ENCODE assay signal across 10 cellular contexts in the genomic region with DNA sequence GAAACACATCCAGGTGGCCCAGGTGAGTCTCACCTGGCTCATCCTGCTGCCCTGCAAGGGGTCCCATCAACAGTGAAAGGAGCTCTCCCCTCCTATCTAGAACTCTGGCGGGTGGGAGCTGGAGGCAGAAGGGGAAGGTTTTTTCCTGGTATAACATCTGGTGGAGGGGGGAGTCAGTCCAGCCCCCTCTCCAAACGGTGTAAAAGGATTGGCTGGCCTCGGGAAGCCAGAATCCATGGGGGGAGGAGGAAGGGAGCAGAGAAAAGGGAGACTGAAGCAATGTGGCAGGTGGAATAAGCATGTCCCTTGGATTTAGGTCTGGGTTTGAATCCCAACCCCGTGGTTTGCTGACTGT. TPM values are rescaled to one million over a fixed set of nuclear protein-coding genes. Genes with fewer than 3 reads are reported as not detected.
DNase-seq lines count a peak whose midpoint lies in the region; ATAC-seq and TF ChIP-seq lines count a peak whose summit lies in the region.
"Had no signal": no experiment of that assay in that cellular context is flagged by ENCODE, and none has a peak within 500 bp of the region (broad histone marks: within the 10 kb centered on the region; RNA-seq: fewer than 3 reads in every experiment).

No MANE protein-coding gene starts in this region.

- H3K4me3 ChIP-seq in HCT116 (replicated peaks in 1 of 2; ENCODE audit: low read depth in 1 of 2, low read length in 2 of 2) (peak overlapping the region; percentile 77 to 94), Peyer's patch (peak overlapping the region in 3 of 4 donors; percentile 55 to 92 (median 74)), esophagus squamous epithelium (peak overlapping the region in 3 of 4 donors; percentile 57 to 76 (median 67)), parathyroid adenoma (ENCODE audit: low read depth, low read length) (peak overlapping the region; percentile 81)

- H3K36me3 ChIP-seq in HCT116 (ENCODE audit: control insufficient read depth in 1 of 2, insufficient read depth in 2 of 2, low read length in 2 of 2) (no peaks in the 10 kb centered on the region), Peyer's patch (no peaks in the 10 kb centered on the region), esophagus squamous epithelium (no peaks in the 10 kb centered on the region), parathyroid adenoma (ENCODE audit: control insufficient read depth, insufficient read depth, low read length) (no peaks in the 10 kb centered on the region)

- H3K9me2 ChIP-seq in HCT116 (ENCODE audit: insufficient read depth): no peaks in the 10 kb centered on the region

- H3K4me2 ChIP-seq in HCT116 (ENCODE audit: low read length) (peak overlapping the region; percentile 95), parathyroid adenoma (ENCODE audit: low read length) (peak overlapping the region; percentile 96)

- H2AFZ ChIP-seq in HCT116 (ENCODE audit: low read depth, low read length, poor library complexity, severe bottlenecking) (no peak overlapping the region), parathyroid adenoma (peak overlapping the region; percentile 84)

- TF ChIP-seq POLR2A in HCT116 (IDR thresholded peaks at IDR 0.05; ENCODE audit: borderline replicate concordance, extremely low read depth, insufficient read depth, insufficient read length) (no peak), Peyer's patch (IDR thresholded peaks at IDR 0.05) (no peak), esophagus squamous epithelium (IDR thresholded peaks at IDR 0.05) (no peak)

- TF ChIP-seq CTCF in HCT116 (IDR thresholded peaks at IDR 0.05 in 2 of 3, conservative IDR thresholded peaks at IDR 0.05 in 1 of 3; ENCODE audit: borderline replicate concordance in 1 of 3, insufficient read depth in 1 of 3, low read depth in 2 of 3, low read length in 2 of 3) (no peak), Peyer's patch (IDR thresholded peaks at IDR 0.05) (no peak), esophagus squamous epithelium (IDR thresholded peaks at IDR 0.05) (no peak), parathyroid adenoma (IDR thresholded peaks at IDR 0.05) (no peak)

- H3K27me3 ChIP-seq in HCT116 (ENCODE audit: insufficient read depth, low read length) (no peaks in the 10 kb centered on the region), Peyer's patch (no peaks in the 10 kb centered on the region), esophagus squamous epithelium (peaks cover 6 to 96% (median 9%) of the 10 kb centered on the region in 4 donors), parathyroid adenoma (ENCODE audit: control insufficient read depth, insufficient read depth, low read length) (no peaks in the 10 kb centered on the region)

- H3K27ac ChIP-seq in HCT116 (ENCODE audit: low read depth, low read length): no peak overlapping the region; the same call in 1 of the 2 replicates
- peak overlapping the region in 3 of 4 donors; percentile 90 to 100 (median 95) for H3K27ac ChIP-seq in Peyer's patch
- H3K27ac ChIP-seq in esophagus squamous epithelium: no peak overlapping the region
- H3K27ac ChIP-seq in parathyroid adenoma: peak overlapping the region; percentile 98

- 6 to 13% methylated on average over 3 to 4 of the region's 4 CpGs for WGBS in esophagus squamous epithelium, 2 donors

- H3K79me2 ChIP-seq in HCT116 (ENCODE audit: insufficient read depth, low read length): peaks cover 18% of the 10 kb centered on the region
- H3K79me2 ChIP-seq in parathyroid adenoma: no peaks in the 10 kb centered on the region

- DNase-seq in HCT116 (ENCODE audit: low read depth, low spot score): no peak
- no peak for DNase-seq in Peyer's patch
- no peak for DNase-seq in esophagus squamous epithelium (lab: John Stamatoyannopoulos, UW)
- DNase-seq in effector CD8-positive, alpha-beta T cell (lab: John Stamatoyannopoulos, UW): no peak
- DNase-seq in foreskin melanocyte: no peak
- DNase-seq in activated CD4-positive, CD25-positive, alpha-beta regulatory T cell (lab: John Stamatoyannopoulos, UW): no peak
- DNase-seq: NK-92 treated with Interleukin-12 subunit alpha and Interleukin-12 subunit beta, amount 100 ng/mL, for 24 hours; stimulated activated naive CD4-positive, alpha-beta T cell had no signal

- CTCF ChIA-PET in HCT116 (lab: Charles Lee): no interaction called here

- H3K9ac ChIP-seq in HCT116 (ENCODE audit: low read length): peak overlapping the region; percentile 83
- H3K9ac ChIP-seq in parathyroid adenoma: no peak overlapping the region

- ATAC-seq in HCT116 (0 out of 2 replicates have a peak, but pooled peaks have one; percentile 0), HG03565 (IDR thresholded peaks at IDR 0.05; ENCODE audit: unreplicated experiment) (no peak)

- POLR2A ChIA-PET in HCT116 (lab: Charles Lee): no interaction called here

- intact Hi-C loops in HCT116 (cut with micrococcal nuclease): no loop called here
- intact Hi-C loops in esophagus squamous epithelium (cut with DNase I): no loop called here

- no peaks in the 10 kb centered on the region for H4K20me1 ChIP-seq in HCT116 (ENCODE audit: insufficient read depth)

- H3K4me1 ChIP-seq in HCT116 (ENCODE audit: control insufficient read depth in 1 of 2, insufficient read depth in 2 of 2, low read length in 2 of 2) (peaks cover 8 to 35% of the 10 kb centered on the region in 2 experiments; a peak in 3 of 4 replicates), Peyer's patch (peaks cover 0 to 37% (median 12%) of the 10 kb centered on the region in 4 donors), esophagus squamous epithelium (peaks cover 16 to 48% (median 25%) of the 10 kb centered on the region in 3 donors), parathyroid adenoma (peaks cover 3% of the 10 kb centered on the region)

- no peak for TF ChIP-seq RAD21 in HCT116 (IDR thresholded peaks at IDR 0.05; ENCODE audit: low read depth)

- BruUV-seq in HCT116 (replicated peaks; lab: Mats Ljungman, UMichigan): no TSS peak

- H3K9me3 ChIP-seq in HCT116 (ENCODE audit: control insufficient read depth in 1 of 2, insufficient read depth in 1 of 2, low read depth in 1 of 2, low read length in 2 of 2) (no peaks in the 10 kb centered on the region), Peyer's patch (no peaks in the 10 kb centered on the region), esophagus squamous epithelium (no peaks in the 10 kb centered on the region), parathyroid adenoma (ENCODE audit: control insufficient read depth, low read length) (no peaks in the 10 kb centered on the region)

- RAD21 ChIA-PET in HCT116 (lab: Charles Lee; ENCODE audit: low non-redundant PET in 1 of 2, low total read pairs in 2 of 2, uncharacterized antibody in 2 of 2, unreplicated experiment in 2 of 2): no interaction called here

TF ChIP-seq in HCT116, 20 proteins besides CTCF, POLR2A, EP300 and RAD21:
- TF ChIP-seq TCF7L2 (IDR thresholded peaks at IDR 0.05; ENCODE audit: borderline replicate concordance, extremely low read depth, insufficient read depth, insufficient read length) (no peak), EZH2 (IDR thresholded peaks at IDR 0.05) (no peak), SP1 (IDR thresholded peaks at IDR 0.05; ENCODE audit: low read depth) (no peak), FOSL1 (IDR thresholded peaks at IDR 0.05; ENCODE audit: low read depth) (no peak), EZH2phosphoT487 (IDR thresholded peaks at IDR 0.05; ENCODE audit: borderline replicate concordance) (no peak), CEBPB (IDR thresholded peaks at IDR 0.05; ENCODE audit: low read depth) (no peak), ZFX (IDR thresholded peaks at IDR 0.05) (no peak), ZNF274 (IDR thresholded peaks at IDR 0.05; ENCODE audit: low read depth, low read length) (no peak)
- TF ChIP-seq, protein P1, sequence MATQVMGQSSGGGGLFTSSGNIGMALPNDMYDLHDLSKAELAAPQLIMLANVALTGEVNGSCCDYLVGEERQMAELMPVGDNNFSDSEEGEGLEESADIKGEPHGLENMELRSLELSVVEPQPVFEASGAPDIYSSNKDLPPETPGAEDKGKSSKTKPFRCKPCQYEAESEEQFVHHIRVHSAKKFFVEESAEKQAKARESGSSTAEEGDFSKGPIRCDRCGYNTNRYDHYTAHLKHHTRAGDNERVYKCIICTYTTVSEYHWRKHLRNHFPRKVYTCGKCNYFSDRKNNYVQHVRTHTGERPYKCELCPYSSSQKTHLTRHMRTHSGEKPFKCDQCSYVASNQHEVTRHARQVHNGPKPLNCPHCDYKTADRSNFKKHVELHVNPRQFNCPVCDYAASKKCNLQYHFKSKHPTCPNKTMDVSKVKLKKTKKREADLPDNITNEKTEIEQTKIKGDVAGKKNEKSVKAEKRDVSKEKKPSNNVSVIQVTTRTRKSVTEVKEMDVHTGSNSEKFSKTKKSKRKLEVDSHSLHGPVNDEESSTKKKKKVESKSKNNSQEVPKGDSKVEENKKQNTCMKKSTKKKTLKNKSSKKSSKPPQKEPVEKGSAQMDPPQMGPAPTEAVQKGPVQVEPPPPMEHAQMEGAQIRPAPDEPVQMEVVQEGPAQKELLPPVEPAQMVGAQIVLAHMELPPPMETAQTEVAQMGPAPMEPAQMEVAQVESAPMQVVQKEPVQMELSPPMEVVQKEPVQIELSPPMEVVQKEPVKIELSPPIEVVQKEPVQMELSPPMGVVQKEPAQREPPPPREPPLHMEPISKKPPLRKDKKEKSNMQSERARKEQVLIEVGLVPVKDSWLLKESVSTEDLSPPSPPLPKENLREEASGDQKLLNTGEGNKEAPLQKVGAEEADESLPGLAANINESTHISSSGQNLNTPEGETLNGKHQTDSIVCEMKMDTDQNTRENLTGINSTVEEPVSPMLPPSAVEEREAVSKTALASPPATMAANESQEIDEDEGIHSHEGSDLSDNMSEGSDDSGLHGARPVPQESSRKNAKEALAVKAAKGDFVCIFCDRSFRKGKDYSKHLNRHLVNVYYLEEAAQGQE (IDR thresholded peaks at IDR 0.05; ENCODE audit: low read depth): no peak
- TF ChIP-seq, protein P2, sequence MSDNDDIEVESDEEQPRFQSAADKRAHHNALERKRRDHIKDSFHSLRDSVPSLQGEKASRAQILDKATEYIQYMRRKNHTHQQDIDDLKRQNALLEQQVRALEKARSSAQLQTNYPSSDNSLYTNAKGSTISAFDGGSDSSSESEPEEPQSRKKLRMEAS (IDR thresholded peaks at IDR 0.05): no peak
- TF ChIP-seq, protein P3, sequence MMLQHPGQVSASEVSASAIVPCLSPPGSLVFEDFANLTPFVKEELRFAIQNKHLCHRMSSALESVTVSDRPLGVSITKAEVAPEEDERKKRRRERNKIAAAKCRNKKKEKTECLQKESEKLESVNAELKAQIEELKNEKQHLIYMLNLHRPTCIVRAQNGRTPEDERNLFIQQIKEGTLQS (IDR thresholded peaks at IDR 0.05): no peak

RNA-seq across cellular contexts. Expression of a gene that starts 1.2 kb away (rescaled TPM):
- total RNA-seq in HCT116 (2021; ENCODE audit: unreplicated experiment) (20.5 TPM), Peyer's patch (10 to 100 TPM; 18.2 to 89.7 (median 75.1) TPM), esophagus squamous epithelium (10 to 100 TPM in 1 of 4 donors, 1 to 10 TPM in 3; 3.1 to 12.8 (median 6.8) TPM)
- polyA plus RNA-seq in HCT116 (2012): 12.3 and 14.2 TPM in 2 replicates

RNA-seq across cellular contexts. Expression of a gene that starts 20.7 kb away (rescaled TPM):
- 24.7 TPM for total RNA-seq in HCT116 (2021; ENCODE audit: unreplicated experiment)
- polyA plus RNA-seq in HCT116 (2012): 19.2 and 21.0 TPM in 2 replicates
- total RNA-seq in Peyer's patch: 10 to 100 TPM in 3 of 4 donors, 1 to 10 TPM in 1; 5.8 to 42.9 (median 28.7) TPM
- total RNA-seq in esophagus squamous epithelium: 10 to 100 TPM; 19.0 to 35.6 (median 26.2) TPM

Comparison
In these comparisons a context has a peak if more than half of its experiments do, and no peak if none do; other contexts are left out.
1. H3K27ac ChIP-seq: peak in Peyer's patch (3 of 4) and parathyroid adenoma (single experiment); none in HCT116 (single experiment) and esophagus squamous epithelium (0 of 4).
2. Peak in every context shown above with its lines, with median percentiles within 50 percentile points of each other: H3K4me3 ChIP-seq.